27 cellular contexts compared by ENCODE assay signal in genomic region chr2:100980046-100980445, GRCh38.
"Had no signal": no experiment of that assay in that cellular context is flagged by ENCODE, and none has a peak within 500 bp of the region (broad histone marks: within the 10 kb centered on the region; RNA-seq: fewer than 3 reads in every experiment).

No MANE protein-coding gene starts in this region.

- H3K27ac ChIP-seq: adrenal gland, body of pancreas, SJCRH30, VCaP had no signal

- DNase-seq: activated CD4-positive, alpha-beta memory T cell treated with anti-CD3 and anti-CD28 coated beads for 36 hours; activated CD4-positive, alpha-beta T cell treated with anti-CD3 and anti-CD28 coated beads, Interleukin-2, amount 10 ng/mL, durations not matched to agents 7 days and 5 days; activated CD4-positive, CD25-positive, alpha-beta regulatory T cell; activated CD8-positive, alpha-beta memory T cell treated with anti-CD3 and anti-CD28 coated beads for 24 hours; activated naive CD4-positive, alpha-beta T cell treated with anti-CD3 and anti-CD28 coated beads, Interleukin-2, amount 50 U/mL, for 16 hours; activated naive CD8-positive, alpha-beta T cell treated with anti-CD3 and anti-CD28 coated beads, Interleukin-2, amount 10 ng/mL, durations not matched to agents 7 days and 5 days; activated T-cell treated with anti-CD3 and anti-CD28 coated beads for 4 hours; activated T-cell treated with anti-CD3 and anti-CD28 coated beads, Interleukin-2, amount 50 U/mL, for 48 hours; adrenal gland; body of pancreas; KG1; NCI-H1048; NCI-H146; NCI-H1930; NCI-H2171; NCI-H226; NCI-H526 treated with DMSO at 0.1 percent for 48 hours; NCI-H82; OCI-M1; Right ventricle myocardium superior; RPMI8226; SJCRH30; SK-N-SH; T-helper 1 cell had no signal

- ATAC-seq: activated T-helper 17 cell treated with anti-CD3 and anti-CD28 coated beads, Interleukin-2, amount 50 U/mL, for 72 hours; body of pancreas; Panc1 had no signal

- H3K4me3 ChIP-seq: adrenal gland, body of pancreas, SJCRH30 had no signal

- H3K9me3 ChIP-seq: adrenal gland, body of pancreas, SJCRH30, SK-N-SH had no signal

- H3K36me3 ChIP-seq: adrenal gland, SJCRH30 had no signal

- H3K4me1 ChIP-seq: body of pancreas, SJCRH30 had no signal

- H3K27me3 ChIP-seq: adrenal gland, body of pancreas had no signal
